Comparison of ENCODE assay signal across 31 cellular contexts in the genomic region with DNA sequence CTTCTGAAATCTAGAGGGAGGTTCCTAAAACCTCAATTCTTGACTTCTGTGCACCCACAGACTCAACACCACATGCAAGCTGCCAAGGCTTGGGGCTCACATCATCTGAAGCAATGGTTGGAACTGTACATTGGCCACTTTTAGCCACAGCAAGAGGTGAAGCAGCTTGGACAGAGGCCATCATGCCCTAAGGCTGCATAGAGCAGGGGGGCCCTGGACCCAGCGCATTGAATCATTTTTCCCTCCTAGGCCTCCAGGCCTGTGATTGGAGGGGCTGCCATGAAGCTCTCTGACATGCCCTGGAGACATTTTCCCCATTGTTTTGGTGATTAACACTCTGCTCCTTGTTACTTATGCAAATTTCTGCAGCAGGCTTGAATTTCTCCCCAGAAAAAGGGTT.
DNase-seq lines count a peak whose midpoint lies in the region; ATAC-seq and TF ChIP-seq lines count a peak whose summit lies in the region.
"Had no signal": no experiment of that assay in that cellular context is flagged by ENCODE, and none has a peak within 500 bp of the region (broad histone marks: within the 10 kb centered on the region; RNA-seq: fewer than 3 reads in every experiment).

No MANE protein-coding gene starts in this region.

- no peaks in the 10 kb centered on the region for H3K27me3 ChIP-seq in endodermal cell (ENCODE audit: control insufficient read depth, insufficient read depth, low read length, poor library complexity, severe bottlenecking)
- no peaks in the 10 kb centered on the region for H3K27me3 ChIP-seq in neuronal stem cell (ENCODE audit: control insufficient read depth in 3 of 3, insufficient read depth in 3 of 3, low read depth in 1 of 3, low read length in 3 of 3)
- H3K27me3 ChIP-seq: BE2C; BLaER1; BLaER1 treated with 17β-estradiol and CSF1 and Interleukin-3, amounts not matched to agents 10 nM and 100 nM had no signal

- H4K8ac ChIP-seq in neuronal stem cell (ENCODE audit: low read depth, low read length), result no peak overlapping the region

- POLR2A ChIA-PET in HEK293 (lab: Yijun Ruan, JAX), result no interaction called here

- peaks cover 3% of the 10 kb centered on the region for H3K27me3 Mint-ChIP-seq in endodermal cell (ENCODE audit: insufficient read depth)
- H3K27me3 Mint-ChIP-seq: B cell; CD4-positive, alpha-beta memory T cell; CD4-positive, alpha-beta T cell; CD4-positive, CD25-positive, alpha-beta regulatory T cell; CD8-positive, alpha-beta memory T cell had no signal

- no peak overlapping the region for H2BK5ac ChIP-seq in neuronal stem cell (ENCODE audit: low read length)

- H2BK120ac ChIP-seq in neuronal stem cell (ENCODE audit: low read depth, low read length), result no peak overlapping the region

- H2AFZ ChIP-seq in neuronal stem cell (ENCODE audit: low read length), result no peak overlapping the region

- H3K4me1 ChIP-seq in HEK293 (ENCODE audit: control insufficient read depth, insufficient read depth, low read length) (no peaks in the 10 kb centered on the region), endodermal cell (ENCODE audit: control insufficient read depth, insufficient read depth, low read length) (no peaks in the 10 kb centered on the region), neuronal stem cell (ENCODE audit: control insufficient read depth in 2 of 2, insufficient read depth in 1 of 2, low read depth in 1 of 2, low read length in 2 of 2) (no peaks in the 10 kb centered on the region)
- H3K4me1 ChIP-seq: A549; BE2C; BLaER1; BLaER1 treated with 17β-estradiol and CSF1 and Interleukin-3, amounts not matched to agents 10 nM and 100 nM; Caco-2 had no signal

- no peaks in the 10 kb centered on the region for H3K9me3 ChIP-seq in HEK293 (ENCODE audit: control insufficient read depth, insufficient read depth, low read depth, low read length)
- H3K9me3 ChIP-seq in endodermal cell (ENCODE audit: control insufficient read depth, low read length), result peaks cover 29% of the 10 kb centered on the region
- H3K9me3 ChIP-seq in neuronal stem cell (replicated peaks in 1 of 2; ENCODE audit: control insufficient read depth in 2 of 2, insufficient read depth in 1 of 2, low read depth in 1 of 2, low read length in 2 of 2), result peaks cover 2 to 6% of the 10 kb centered on the region in 2 donors
- H3K9me3 ChIP-seq: A549, BE2C, Caco-2 had no signal

- no peak overlapping the region for H3K18ac ChIP-seq in neuronal stem cell (ENCODE audit: low read length)

- H3K4me3 ChIP-seq in HEK293 (ENCODE audit: low read depth, low read length) (no peak overlapping the region), endodermal cell (ENCODE audit: low read length) (peak overlapping the region; percentile 53), neuronal stem cell (ENCODE audit: low read length in 2 of 2) (no peak overlapping the region)
- H3K4me3 ChIP-seq: A549, BLaER1 had no signal

- H3K4me1 Mint-ChIP-seq in endodermal cell, result no peaks in the 10 kb centered on the region
- H3K4me1 Mint-ChIP-seq: B cell; CD14-positive monocyte; CD4-positive, alpha-beta memory T cell; CD4-positive, CD25-positive, alpha-beta regulatory T cell; CD8-positive, alpha-beta memory T cell had no signal

- H3K4me3 Mint-ChIP-seq in endodermal cell, result no peak overlapping the region
- H3K4me3 Mint-ChIP-seq: B cell; CD14-positive monocyte; CD4-positive, alpha-beta memory T cell; CD4-positive, alpha-beta T cell; CD4-positive, CD25-positive, alpha-beta regulatory T cell; CD8-positive, alpha-beta memory T cell; CD8-positive, alpha-beta T cell had no signal

- CTCF ChIA-PET in HEK293 (lab: Yijun Ruan, JAX), result no interaction called here

- H3K36me3 ChIP-seq in HEK293 (ENCODE audit: control insufficient read depth in 2 of 2, insufficient read depth in 1 of 2, low read length in 2 of 2), result no peaks in the 10 kb centered on the region
- no peaks in the 10 kb centered on the region for H3K36me3 ChIP-seq in endodermal cell (ENCODE audit: control insufficient read depth, insufficient read depth, low read length)
- no peaks in the 10 kb centered on the region for H3K36me3 ChIP-seq in neuronal stem cell (replicated peaks in 1 of 2; ENCODE audit: control insufficient read depth in 2 of 2, insufficient read depth in 2 of 2, low read length in 2 of 2)
- H3K36me3 ChIP-seq: BE2C; BLaER1; BLaER1 treated with 17β-estradiol and CSF1 and Interleukin-3, amounts not matched to agents 10 nM and 100 nM had no signal

- no peak overlapping the region for H3K9ac ChIP-seq in endodermal cell (ENCODE audit: extremely low read depth, low read length, poor library complexity, severe bottlenecking)
- no peak overlapping the region for H3K9ac ChIP-seq in neuronal stem cell (ENCODE audit: low read depth, low read length, poor library complexity)
- H3K9ac ChIP-seq: BLaER1; BLaER1 treated with 17β-estradiol and CSF1 and Interleukin-3, amounts not matched to agents 10 nM and 100 nM had no signal

- no peak overlapping the region for H3K14ac ChIP-seq in neuronal stem cell (ENCODE audit: low read length)

- H2BK12ac ChIP-seq in neuronal stem cell (ENCODE audit: low read length), result no peak overlapping the region

- no peak overlapping the region for H2AK5ac ChIP-seq in neuronal stem cell (ENCODE audit: low read depth, low read length)

- no peak overlapping the region for H3K23ac ChIP-seq in neuronal stem cell (ENCODE audit: low read depth, low read length, poor library complexity)

- DNase-seq in endodermal cell (no peak), neuronal stem cell (ENCODE audit: low spot score) (no peak)
- DNase-seq: 8988T; ACHN; AML-193; BE2C; C1 segment of cervical spinal cord; Caco-2; Calu3; CD4-positive, alpha-beta memory T cell; CD4-positive, alpha-beta T cell; CD4-positive, CD25-positive, alpha-beta regulatory T cell; CD8-positive, alpha-beta memory T cell; CD8-positive, alpha-beta T cell; COR-L47; DMS 273 treated with DMSO at 0.1 percent for 48 hours; DMS153; DMS53; DMS79; DMS79 treated with DMSO at 0.1 percent for 48 hours; DND-41; EL had no signal

- TF ChIP-seq CTCF in HEK293 (tag by site-specific recombination; IDR thresholded peaks at IDR 0.05) (no peak), endodermal cell (conservative IDR thresholded peaks at IDR 0.05) (no peak)

- H3K27ac ChIP-seq in HEK293 (ENCODE audit: extremely low read depth, low read depth, low read length) (no peak overlapping the region), endodermal cell (ENCODE audit: low read depth, low read length) (no peak overlapping the region), neuronal stem cell (replicated peaks; ENCODE audit: low read length) (no peak overlapping the region)
- H3K27ac ChIP-seq: 22Rv1; A549; BLaER1; BLaER1 treated with 17β-estradiol and CSF1 and Interleukin-3, amounts not matched to agents 10 nM and 100 nM; C4-2B had no signal

- no peak overlapping the region for H3K27ac Mint-ChIP-seq in endodermal cell
- H3K27ac Mint-ChIP-seq: B cell; CD14-positive monocyte; CD4-positive, alpha-beta memory T cell; CD4-positive, alpha-beta T cell; CD4-positive, CD25-positive, alpha-beta regulatory T cell; CD8-positive, alpha-beta memory T cell; CD8-positive, alpha-beta T cell had no signal

- H3K4me2 ChIP-seq in neuronal stem cell (ENCODE audit: insufficient read depth, low read length, poor library complexity, severe bottlenecking), result no peak overlapping the region
- H3K4me2 ChIP-seq: A549; BLaER1; BLaER1 treated with 17β-estradiol and CSF1 and Interleukin-3, amounts not matched to agents 10 nM and 100 nM had no signal

- 94 to 100% methylated on average over 1 of the region's 1 CpG for WGBS in endodermal cell (ENCODE audit: insufficient coverage in 1 of 2, insufficient read length in 1 of 2), 2 experiments
- WGBS in neuronal stem cell (ENCODE audit: extremely low coverage in 2 of 2, insufficient read length in 2 of 2, insufficient replicate concordance in 1 of 2), 2 donors, result no CpG with 5 or more reads among the region's 1 CpG

- no peaks in the 10 kb centered on the region for H3K36me3 Mint-ChIP-seq in endodermal cell (ENCODE audit: low read depth)
- H3K36me3 Mint-ChIP-seq: CD14-positive monocyte; CD4-positive, alpha-beta memory T cell; CD4-positive, CD25-positive, alpha-beta regulatory T cell; CD8-positive, alpha-beta T cell had no signal

- no peak overlapping the region for H3K4ac ChIP-seq in neuronal stem cell (ENCODE audit: low read length)

- H3K79me1 ChIP-seq in neuronal stem cell (ENCODE audit: low read depth, low read length), result no peaks in the 10 kb centered on the region

- H3K9me3 Mint-ChIP-seq in endodermal cell, result peaks cover 40% of the 10 kb centered on the region

- no peak for ATAC-seq in HG02798 (IDR thresholded peaks at IDR 0.05; ENCODE audit: poor library complexity, unreplicated experiment)
- ATAC-seq: A549; CD8-positive, alpha-beta T cell had no signal

- H4K91ac ChIP-seq in neuronal stem cell (ENCODE audit: low read depth, low read length, poor library complexity), result no peak overlapping the region

- no peak overlapping the region for H2BK15ac ChIP-seq in neuronal stem cell (ENCODE audit: low read length)

TF ChIP-seq in HEK293, 187 proteins besides CTCF, POLR2A, EP300 and RAD21:
- TF ChIP-seq TRIM28 (IDR thresholded peaks at IDR 0.05; ENCODE audit: borderline replicate concordance, low read length) (peak; percentile 68; the same call in 1 of the 2 replicates), ZNF585B (tag by site-specific recombination; IDR thresholded peaks at IDR 0.05) (peak; percentile 84), SETDB1 (IDR thresholded peaks at IDR 0.05; ENCODE audit: insufficient read length, low read length) (peak; percentile 68)
- TF ChIP-seq, protein P1, sequence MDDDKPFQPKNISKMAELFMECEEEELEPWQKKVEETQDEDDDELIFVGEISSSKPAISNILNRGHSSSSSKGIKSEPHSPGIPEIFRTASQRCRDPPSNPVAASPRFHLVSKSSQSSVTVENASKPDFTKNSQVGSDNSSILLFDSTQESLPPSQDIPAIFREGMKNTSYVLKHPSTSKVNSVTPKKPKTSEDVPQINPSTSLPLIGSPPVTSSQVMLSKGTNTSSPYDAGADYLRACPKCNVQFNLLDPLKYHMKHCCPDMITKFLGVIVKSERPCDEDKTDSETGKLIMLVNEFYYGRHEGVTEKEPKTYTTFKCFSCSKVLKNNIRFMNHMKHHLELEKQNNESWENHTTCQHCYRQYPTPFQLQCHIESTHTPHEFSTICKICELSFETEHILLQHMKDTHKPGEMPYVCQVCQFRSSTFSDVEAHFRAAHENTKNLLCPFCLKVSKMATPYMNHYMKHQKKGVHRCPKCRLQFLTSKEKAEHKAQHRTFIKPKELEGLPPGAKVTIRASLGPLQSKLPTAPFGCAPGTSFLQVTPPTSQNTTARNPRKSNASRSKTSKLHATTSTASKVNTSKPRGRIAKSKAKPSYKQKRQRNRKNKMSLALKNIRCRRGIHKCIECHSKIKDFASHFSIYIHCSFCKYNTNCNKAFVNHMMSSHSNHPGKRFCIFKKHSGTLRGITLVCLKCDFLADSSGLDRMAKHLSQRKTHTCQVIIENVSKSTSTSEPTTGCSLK (tag by site-specific recombination; IDR thresholded peaks at IDR 0.05), result no peak
